In the genomic region with DNA sequence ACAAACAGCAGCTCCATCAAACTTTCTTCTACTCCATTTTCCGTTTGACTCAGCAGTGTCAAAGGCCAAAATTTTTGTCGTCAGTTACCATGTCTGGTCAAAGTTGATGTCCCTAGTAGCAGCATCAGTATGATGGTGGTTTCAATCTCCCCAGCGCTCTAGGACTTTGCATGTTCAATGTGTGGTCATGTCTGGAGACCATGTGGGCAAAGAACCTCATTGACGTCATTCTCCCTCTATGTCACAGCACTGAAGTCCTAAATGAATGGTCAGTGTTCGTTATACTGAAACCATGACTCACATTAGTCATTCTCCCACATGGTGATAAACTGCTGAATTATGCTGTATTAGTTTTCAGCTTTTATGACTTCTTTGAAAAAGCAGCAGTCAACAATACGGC, we compare ENCODE assay signal across 9 cellular contexts. TPM values are rescaled to one million over a fixed set of nuclear protein-coding genes. Genes with fewer than 3 reads are reported as not detected.
DNase-seq lines count a peak whose midpoint lies in the region; ATAC-seq, FAIRE-seq and TF ChIP-seq lines count a peak whose summit lies in the region.
"Had no signal": no experiment of that assay in that cellular context is flagged by ENCODE, and none has a peak within 500 bp of the region (broad histone marks: within the 10 kb centered on the region; RNA-seq: fewer than 3 reads in every experiment).

No MANE protein-coding gene starts in this region.

- H3K4me3 ChIP-seq in endothelial cell of umbilical vein (replicated peaks in 1 of 3; ENCODE audit: insufficient read depth in 1 of 3, low read depth in 1 of 3, low read length in 3 of 3), result no peak overlapping the region

- H3K79me2 ChIP-seq in endothelial cell of umbilical vein (ENCODE audit: control insufficient read depth, insufficient read depth, low read length), result no peaks in the 10 kb centered on the region

- no peak overlapping the region for H3K27ac Mint-ChIP-seq in glutamatergic neuron (ENCODE audit: unreplicated experiment)

- no peak overlapping the region for H3K27ac ChIP-seq in endothelial cell of umbilical vein (ENCODE audit: insufficient read depth, low read depth, low read length)
- H3K27ac ChIP-seq: HL-60 had no signal

- no peaks in the 10 kb centered on the region for H3K27me3 Mint-ChIP-seq in glutamatergic neuron (ENCODE audit: unreplicated experiment)

- no peak overlapping the region for H3K4me3 Mint-ChIP-seq in glutamatergic neuron (ENCODE audit: unreplicated experiment)

- FAIRE-seq in endothelial cell of umbilical vein (lab: Jason Lieb, UNC), result no peak

- H4K20me1 ChIP-seq in endothelial cell of umbilical vein (replicated peaks; ENCODE audit: control insufficient read depth, extremely low read depth, insufficient read depth, low read length), result no peaks in the 10 kb centered on the region

- no peak for TF ChIP-seq POLR2A in endothelial cell of umbilical vein (IDR thresholded peaks at IDR 0.05; ENCODE audit: low read depth, low read length)

- H3K36me3 ChIP-seq in endothelial cell of umbilical vein (ENCODE audit: control insufficient read depth in 2 of 2, extremely low read depth in 1 of 2, insufficient read depth in 2 of 2, low read length in 2 of 2), result no peaks in the 10 kb centered on the region

- H3K27me3 ChIP-seq in endothelial cell of umbilical vein (ENCODE audit: control insufficient read depth in 2 of 2, insufficient read depth in 2 of 2, low read length in 2 of 2), result peaks cover 0 to 3% of the 10 kb centered on the region in 2 experiments

- CTCF ChIA-PET in endothelial cell of umbilical vein (lab: Charles Lee), result interaction anchor here (3.4 kb wide), 1 partner anchor 35 kb away, joined by 13 read pairs; no protein-coding TSS in a partner anchor

- ATAC-seq in GM21360 (IDR thresholded peaks at IDR 0.05; ENCODE audit: unreplicated experiment) (peak; percentile 51), HG03439 (IDR thresholded peaks at IDR 0.05; ENCODE audit: unreplicated experiment) (peak; percentile 97)

- no TSS peak for BruUV-seq in endothelial cell of umbilical vein (replicated peaks; lab: Mats Ljungman, UMichigan)

- intact Hi-C loops in endothelial cell of umbilical vein (cut with micrococcal nuclease), result no loop called here

- dilution Hi-C loops in endothelial cell of umbilical vein (cut with MboI; ENCODE audit: extremely low pct_ligation_motif_present, low sequenced_read_pairs), result no loop called here

- no peak overlapping the region for H3K9ac ChIP-seq in endothelial cell of umbilical vein (replicated peaks; ENCODE audit: extremely low read depth, insufficient read depth, low read length)

- H2AFZ ChIP-seq in endothelial cell of umbilical vein (ENCODE audit: low read depth, low read length), result no peak overlapping the region

- H3K9me1 ChIP-seq in endothelial cell of umbilical vein (replicated peaks; ENCODE audit: control insufficient read depth, extremely low read depth, insufficient read depth, low read length), result no peaks in the 10 kb centered on the region

- no peaks in the 10 kb centered on the region for H3K36me3 Mint-ChIP-seq in glutamatergic neuron (ENCODE audit: unreplicated experiment)

- H3K9me3 Mint-ChIP-seq in glutamatergic neuron (ENCODE audit: unreplicated experiment), result no peaks in the 10 kb centered on the region

- POLR2A ChIA-PET in endothelial cell of umbilical vein (lab: Charles Lee), result no interaction called here

- H3K4me1 ChIP-seq in endothelial cell of umbilical vein (ENCODE audit: control insufficient read depth, extremely low read depth, insufficient read depth, low read length), result no peaks in the 10 kb centered on the region

- no peaks in the 10 kb centered on the region for H3K9me3 ChIP-seq in endothelial cell of umbilical vein (replicated peaks; ENCODE audit: control insufficient read depth, insufficient read depth, low read length)

- TF ChIP-seq CTCF in endothelial cell of umbilical vein (IDR thresholded peaks at IDR 0.05; ENCODE audit: extremely low read depth in 1 of 2, insufficient read depth in 1 of 2, low read depth in 1 of 2, low read length in 2 of 2), result no peak
- TF ChIP-seq CTCF in glutamatergic neuron (IDR thresholded peaks at IDR 0.05; ENCODE audit: partially characterized antibody, unreplicated experiment), result no peak

- DNase-seq in GM04503 (ENCODE audit: low read depth) (peak; percentile 88), endothelial cell of umbilical vein (ENCODE audit: low read depth, low spot score) (no peak), mesenteric fat pad (ENCODE audit: low spot score) (no peak), glutamatergic neuron (no peak), activated gamma-delta T cell treated with Interleukin-2 at 50 U/mL for 16 hours (no peak)
- DNase-seq in effector CD8-positive, alpha-beta T cell (lab: John Stamatoyannopoulos, UW), result no peak

- no peak overlapping the region for H3K4me2 ChIP-seq in endothelial cell of umbilical vein (ENCODE audit: insufficient read depth, low read length)

- peaks cover 3% of the 10 kb centered on the region for H3K4me1 Mint-ChIP-seq in glutamatergic neuron (ENCODE audit: low read depth, unreplicated experiment)

TF ChIP-seq in endothelial cell of umbilical vein, 7 proteins besides CTCF, POLR2A, EP300 and RAD21:
- TF ChIP-seq, protein P1, sequence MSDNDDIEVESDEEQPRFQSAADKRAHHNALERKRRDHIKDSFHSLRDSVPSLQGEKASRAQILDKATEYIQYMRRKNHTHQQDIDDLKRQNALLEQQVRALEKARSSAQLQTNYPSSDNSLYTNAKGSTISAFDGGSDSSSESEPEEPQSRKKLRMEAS (IDR thresholded peaks at IDR 0.05; ENCODE audit: insufficient read depth, insufficient read length), result no peak
- TF ChIP-seq GATA2 (IDR thresholded peaks at IDR 0.05; ENCODE audit: insufficient read depth, insufficient read length, low read depth, low read length) (no peak), JUN (IDR thresholded peaks at IDR 0.05; ENCODE audit: borderline replicate concordance, insufficient read depth, insufficient read length, low read depth) (peak; percentile 8), MYC (IDR thresholded peaks at IDR 0.05; ENCODE audit: low read depth, low read length) (no peak), FOS (IDR thresholded peaks at IDR 0.05; ENCODE audit: borderline replicate concordance, insufficient read depth, low read length) (no peak), POLR2AphosphoS5 (IDR thresholded peaks at IDR 0.05; ENCODE audit: insufficient read depth, low read depth, low read length) (no peak)

RNA-seq across cellular contexts. Expression of gene SHC4, which starts 23.2 kb away (rescaled TPM):
- total RNA-seq in endothelial cell of umbilical vein (0.20 TPM in 1 of 2 replicates, not detected in the other), mesenteric fat pad (not detected), glutamatergic neuron (ENCODE audit: unreplicated experiment) (4.4 TPM)
- 0.10 TPM in 1 of 2 replicates, not detected in the other for polyA plus RNA-seq in endothelial cell of umbilical vein
- 0.04 and 0.13 TPM in 2 replicates for polyA plus RNA-seq in endothelial cell of umbilical vein (2011; cell fraction: cytosol; rRNA removed)
- 0.49 and 0.84 TPM in 2 replicates for polyA plus RNA-seq in endothelial cell of umbilical vein (2011; cell fraction: nucleus; rRNA removed)
- polyA plus RNA-seq in endothelial cell of umbilical vein (2012), result 0.15 and 0.18 TPM in 2 replicates
- polyA minus RNA-seq in endothelial cell of umbilical vein, result 0.38 and 1.2 TPM in 2 replicates
- polyA minus RNA-seq in endothelial cell of umbilical vein (2011; cell fraction: cytosol; rRNA and poly(A)+ RNA removed), result 1.0 TPM
- polyA minus RNA-seq in endothelial cell of umbilical vein (2011; cell fraction: nucleus; rRNA and poly(A)+ RNA removed), result 0.43 and 0.63 TPM in 2 replicates
